Comparison of ENCODE assay signal across 1 cellular context in the genomic region with DNA sequence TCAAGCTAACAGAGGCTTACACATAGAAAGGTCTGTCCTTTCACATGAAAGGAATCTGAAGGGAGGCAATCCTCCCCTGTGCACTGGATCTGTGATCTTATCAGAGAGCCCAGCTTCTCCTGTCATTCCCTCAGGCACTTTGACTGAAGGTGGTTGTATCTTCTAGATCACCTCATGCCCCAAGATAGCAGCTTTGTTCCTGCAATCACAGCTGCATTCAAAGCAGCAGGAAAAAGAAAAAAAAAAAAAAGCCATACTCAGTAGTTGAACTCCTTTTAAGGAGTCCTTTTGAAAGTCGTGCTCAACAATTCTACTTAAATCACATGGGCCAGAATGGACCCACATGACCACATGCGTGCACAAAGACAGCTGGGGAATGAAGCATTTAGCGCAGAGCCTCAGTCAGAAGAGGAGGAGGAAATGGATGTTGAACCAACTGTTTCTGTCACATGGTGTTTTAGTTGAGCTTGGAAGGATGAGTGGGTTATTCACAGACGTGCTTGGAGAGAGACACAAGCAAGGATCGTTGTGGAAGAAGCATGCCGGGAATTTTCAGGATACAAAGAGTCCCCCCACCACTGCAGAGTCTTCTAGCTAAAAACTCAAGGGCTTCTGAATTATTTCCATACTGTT.
TF ChIP-seq lines count a peak whose summit lies in the region.

No MANE protein-coding gene starts in this region.

TF ChIP-seq in HEK293, 187 proteins besides CTCF, POLR2A, EP300 and RAD21 (continued from another document):
- TF ChIP-seq, protein P1, sequence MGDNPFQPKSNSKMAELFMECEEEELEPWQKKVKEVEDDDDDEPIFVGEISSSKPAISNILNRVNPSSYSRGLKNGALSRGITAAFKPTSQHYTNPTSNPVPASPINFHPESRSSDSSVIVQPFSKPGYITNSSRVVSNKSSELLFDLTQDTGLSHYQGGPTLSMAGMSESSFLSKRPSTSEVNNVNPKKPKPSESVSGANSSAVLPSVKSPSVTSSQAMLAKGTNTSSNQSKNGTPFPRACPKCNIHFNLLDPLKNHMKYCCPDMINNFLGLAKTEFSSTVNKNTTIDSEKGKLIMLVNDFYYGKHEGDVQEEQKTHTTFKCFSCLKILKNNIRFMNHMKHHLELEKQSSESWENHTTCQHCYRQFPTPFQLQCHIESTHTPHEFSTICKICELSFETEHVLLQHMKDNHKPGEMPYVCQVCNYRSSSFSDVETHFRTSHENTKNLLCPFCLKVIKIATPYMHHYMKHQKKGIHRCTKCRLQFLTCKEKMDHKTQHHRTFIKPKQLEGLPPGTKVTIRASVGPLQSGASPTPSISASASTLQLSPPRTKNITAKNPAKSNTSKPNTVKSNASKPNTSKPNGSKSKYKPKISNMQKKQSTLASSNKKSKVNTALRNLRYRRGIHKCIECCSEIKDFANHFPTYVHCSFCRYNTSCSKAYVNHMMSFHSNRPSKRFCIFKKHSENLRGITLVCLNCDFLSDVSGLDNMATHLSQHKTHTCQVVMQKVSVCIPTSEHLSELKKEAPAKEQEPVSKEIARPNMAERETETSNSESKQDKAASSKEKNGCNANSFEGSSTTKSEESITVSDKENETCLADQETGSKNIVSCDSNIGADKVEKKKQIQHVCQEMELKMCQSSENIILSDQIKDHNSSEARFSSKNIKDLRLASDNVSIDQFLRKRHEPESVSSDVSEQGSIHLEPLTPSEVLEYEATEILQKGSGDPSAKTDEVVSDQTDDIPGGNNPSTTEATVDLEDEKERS (tag by site-specific recombination; IDR thresholded peaks at IDR 0.05) = no peak
- TF ChIP-seq ZIC2 (tag by site-specific recombination; IDR thresholded peaks at IDR 0.05) (no peak), ZNF701 (tag by site-specific recombination; IDR thresholded peaks at IDR 0.05) (no peak), ZNF155 (tag by site-specific recombination; IDR thresholded peaks at IDR 0.05) (no peak), YY1 (tag by site-specific recombination; IDR thresholded peaks at IDR 0.05) (no peak), ZNF580 (tag by site-specific recombination; IDR thresholded peaks at IDR 0.05) (peak; percentile 39; the same call in 1 of the 2 replicates), ZNF341 (tag by site-specific recombination; IDR thresholded peaks at IDR 0.05; ENCODE audit: low read depth) (no peak), ZNF707 (tag by site-specific recombination; IDR thresholded peaks at IDR 0.05) (no peak), ZNF132 (tag by site-specific recombination; IDR thresholded peaks at IDR 0.05; ENCODE audit: borderline replicate concordance) (no peak), ZNF354C (tag by site-specific recombination; IDR thresholded peaks at IDR 0.05; ENCODE audit: borderline replicate concordance, low read depth) (no peak), ZNF274 (IDR thresholded peaks at IDR 0.05; ENCODE audit: low read length) (no peak), ZNF274 (tag by site-specific recombination; IDR thresholded peaks at IDR 0.05; ENCODE audit: borderline replicate concordance) (no peak), ZNF785 (tag by site-specific recombination; IDR thresholded peaks at IDR 0.05) (no peak)
